Comparison of ENCODE assay signal across 14 cellular contexts in the genomic region with DNA sequence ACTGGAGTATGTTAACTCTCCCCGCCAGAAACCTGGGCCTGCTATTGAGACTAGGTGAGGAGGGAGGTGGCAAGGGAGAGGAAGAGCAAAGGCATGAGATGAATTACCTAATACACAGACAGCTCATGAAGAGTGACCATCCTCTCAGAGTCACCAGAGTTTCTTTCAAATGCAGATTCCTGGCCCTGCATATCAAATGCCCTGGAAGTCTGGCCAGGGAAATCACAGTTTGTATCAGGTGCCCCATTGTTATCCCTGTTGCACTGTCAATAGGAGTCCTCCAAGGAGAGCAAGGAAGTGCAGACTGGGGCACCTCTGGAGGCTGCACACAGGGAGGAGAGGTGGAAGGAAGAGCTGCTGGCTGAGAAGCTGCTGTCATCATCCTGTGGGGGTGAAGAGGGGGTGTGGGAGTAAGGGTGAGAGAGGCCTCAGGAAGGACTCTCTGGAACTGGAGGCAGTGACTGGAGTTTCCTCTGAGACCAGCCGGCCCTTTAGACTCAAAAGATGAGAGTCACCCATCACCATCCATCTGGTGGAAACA.
A peak's percentile ranks its signal among the peaks of the same experiment; 100 is the strongest.
DNase-seq lines count a peak whose midpoint lies in the region; ATAC-seq, FAIRE-seq and TF ChIP-seq lines count a peak whose summit lies in the region.
"Had no signal": no experiment of that assay in that cellular context is flagged by ENCODE, and none has a peak within 500 bp of the region (broad histone marks: within the 10 kb centered on the region; RNA-seq: fewer than 3 reads in every experiment).

No MANE protein-coding gene starts in this region.

- no peak for TF ChIP-seq CTCF in endodermal cell (conservative IDR thresholded peaks at IDR 0.05)

- H3K27me3 Mint-ChIP-seq in endodermal cell (ENCODE audit: insufficient read depth) (no peaks in the 10 kb centered on the region), memory B cell (no peaks in the 10 kb centered on the region)
- H3K27me3 Mint-ChIP-seq in activated T-helper 17 cell treated with anti-CD3 and anti-CD28 coated beads, Interleukin-2, amount 50 U/mL, for 72 hours = no peaks in the 10 kb centered on the region

- H3K9me3 ChIP-seq in endodermal cell (ENCODE audit: control insufficient read depth, low read length) = no peaks in the 10 kb centered on the region
- H3K9me3 ChIP-seq: adrenal gland had no signal

- peak; percentile 76 for DNase-seq in EL
- DNase-seq in RCC 7860 (ENCODE audit: low spot score) = peak; percentile 12
- DNase-seq in endodermal cell = peak; percentile 89
- DNase-seq in memory B cell (ENCODE audit: low spot score in 2 of 2) = no peak
- no peak for DNase-seq in SKM-1 treated with dmso at 0.1 percent for 144 hours (lab: John Stamatoyannopoulos, UW; ENCODE audit: unreplicated experiment)
- DNase-seq in stimulated activated CD4-positive, alpha-beta T cell treated with anti-CD3 and anti-CD28 coated beads, Interleukin-2, amount 100 ng/mL, for 24 hours = no peak
- DNase-seq in DMS114 treated with DMSO at 0.1 percent for 48 hours (lab: John Stamatoyannopoulos, UW; ENCODE audit: unreplicated experiment) = no peak
- DNase-seq: activated CD4-positive, CD25-positive, alpha-beta regulatory T cell treated with anti-CD3 and anti-CD28 coated beads, Interleukin-2, amount 50 U/mL, for 72 hours; adrenal gland; cortex of kidney; KBM-7; NCI-H2029 had no signal

- no peak for FAIRE-seq in RCC 7860 (lab: Jason Lieb, UNC)
- FAIRE-seq: urothelium cell line had no signal

- H3K4me1 Mint-ChIP-seq in endodermal cell (peaks cover 16% of the 10 kb centered on the region), memory B cell (no peaks in the 10 kb centered on the region)
- peaks cover 6% of the 10 kb centered on the region for H3K4me1 Mint-ChIP-seq in activated T-helper 17 cell treated with anti-CD3 and anti-CD28 coated beads, Interleukin-2, amount 50 U/mL, for 72 hours

- H3K36me3 Mint-ChIP-seq in endodermal cell (ENCODE audit: low read depth) = peaks cover 4% of the 10 kb centered on the region
- H3K36me3 Mint-ChIP-seq in memory B cell = peaks cover 6% of the 10 kb centered on the region
- H3K36me3 Mint-ChIP-seq in activated T-helper 17 cell treated with anti-CD3 and anti-CD28 coated beads, Interleukin-2, amount 50 U/mL, for 72 hours (ENCODE audit: low read depth) = peaks cover 9% of the 10 kb centered on the region

- peak overlapping the region; percentile 46 for H3K27ac Mint-ChIP-seq in endodermal cell
- peak overlapping the region; percentile 69 for H3K27ac Mint-ChIP-seq in memory B cell
- H3K27ac Mint-ChIP-seq in activated T-helper 17 cell treated with anti-CD3 and anti-CD28 coated beads, Interleukin-2, amount 50 U/mL, for 72 hours = no peak overlapping the region

- no peak overlapping the region for H3K4me3 ChIP-seq in endodermal cell (ENCODE audit: low read length)
- H3K4me3 ChIP-seq: adrenal gland had no signal

- H3K9me3 Mint-ChIP-seq in endodermal cell (no peaks in the 10 kb centered on the region), memory B cell (no peaks in the 10 kb centered on the region)
- H3K9me3 Mint-ChIP-seq in activated T-helper 17 cell treated with anti-CD3 and anti-CD28 coated beads, Interleukin-2, amount 50 U/mL, for 72 hours = no peaks in the 10 kb centered on the region

- H3K4me3 Mint-ChIP-seq in endodermal cell (no peak overlapping the region), memory B cell (no peak overlapping the region)
- H3K4me3 Mint-ChIP-seq in activated T-helper 17 cell treated with anti-CD3 and anti-CD28 coated beads, Interleukin-2, amount 50 U/mL, for 72 hours = no peak overlapping the region

- H3K27ac ChIP-seq in endodermal cell (ENCODE audit: low read depth, low read length) = no peak overlapping the region
- H3K27ac ChIP-seq: adrenal gland had no signal

- no peaks in the 10 kb centered on the region for H3K36me3 ChIP-seq in endodermal cell (ENCODE audit: control insufficient read depth, insufficient read depth, low read length)
- H3K36me3 ChIP-seq: adrenal gland had no signal

- ATAC-seq in memory B cell (ENCODE audit: low read depth) = no peak
- no peak for ATAC-seq in activated T-helper 17 cell treated with anti-CD3 and anti-CD28 coated beads, Interleukin-2, amount 50 U/mL, for 72 hours (replicated peaks)

- H3K4me1 ChIP-seq in endodermal cell (ENCODE audit: control insufficient read depth, insufficient read depth, low read length) = peaks cover 7% of the 10 kb centered on the region
- H3K4me1 ChIP-seq: adrenal gland had no signal

- no peaks in the 10 kb centered on the region for H3K27me3 ChIP-seq in endodermal cell (ENCODE audit: control insufficient read depth, insufficient read depth, low read length, poor library complexity, severe bottlenecking)
- H3K27me3 ChIP-seq: adrenal gland had no signal

- WGBS in endodermal cell (ENCODE audit: insufficient coverage in 1 of 2, insufficient read length in 1 of 2), 2 experiments = 82% methylated on average over 2 of the region's 2 CpGs; no CpG with 5 or more reads in 1 of the 2 experiments

- H3K9ac ChIP-seq in endodermal cell (ENCODE audit: extremely low read depth, low read length, poor library complexity, severe bottlenecking) = no peak overlapping the region

Comparison
In these comparisons a context has a peak if more than half of its experiments do, and no peak if none do; other contexts are left out.
1. DNase-seq: peak in EL (single experiment), RCC 7860 (single experiment) and endodermal cell (single experiment); none in memory B cell (0 of 2), SKM-1 treated with dmso at 0.1 percent for 144 hours (single experiment), stimulated activated CD4-positive, alpha-beta T cell treated with anti-CD3 and anti-CD28 coated beads, Interleukin-2, amount 100 ng/mL, for 24 hours (0 of 2) and DMS114 treated with DMSO at 0.1 percent for 48 hours (single experiment).